Comparison of ENCODE assay signal across 16 cellular contexts in genomic region chr10:91042069-91042468, GRCh38.
A peak's percentile ranks its signal among the peaks of the same experiment; 100 is the strongest.
DNase-seq lines count a peak whose midpoint lies in the region; FAIRE-seq and TF ChIP-seq lines count a peak whose summit lies in the region.
"Had no signal": no experiment of that assay in that cellular context is flagged by ENCODE, and none has a peak within 500 bp of the region (broad histone marks: within the 10 kb centered on the region; RNA-seq: fewer than 3 reads in every experiment).

No MANE protein-coding gene starts in this region.

- H3K4me3 Mint-ChIP-seq in glutamatergic neuron (ENCODE audit: unreplicated experiment) = peak overlapping the region; percentile 28
- H3K4me3 Mint-ChIP-seq: H9 had no signal

- TF ChIP-seq CTCF in glutamatergic neuron (IDR thresholded peaks at IDR 0.05; ENCODE audit: partially characterized antibody, unreplicated experiment) (no peak), uterus (IDR thresholded peaks at IDR 0.05) (no peak)

- no peaks in the 10 kb centered on the region for H3K27me3 ChIP-seq in small intestine (ENCODE audit: control insufficient read depth in 2 of 2, insufficient read depth in 2 of 2, low read length in 2 of 2)
- no peaks in the 10 kb centered on the region for H3K27me3 ChIP-seq in uterus
- H3K27me3 ChIP-seq: BE2C had no signal

- H3K9me3 ChIP-seq in small intestine (ENCODE audit: control insufficient read depth, low read depth) (no peaks in the 10 kb centered on the region), uterus (no peaks in the 10 kb centered on the region)
- H3K9me3 ChIP-seq: BE2C had no signal

- H3K27me3 Mint-ChIP-seq in glutamatergic neuron (ENCODE audit: unreplicated experiment) = peaks cover 4% of the 10 kb centered on the region

- TF ChIP-seq POLR2A in uterus (IDR thresholded peaks at IDR 0.05) = no peak

- no peak overlapping the region for H3K4me3 ChIP-seq in small intestine (ENCODE audit: low read depth in 1 of 2, low read length in 2 of 2)
- no peak overlapping the region for H3K4me3 ChIP-seq in uterus
- H3K4me3 ChIP-seq: K562 had no signal

- no peak for FAIRE-seq in small intestine (lab: Jason Lieb, UNC)
- FAIRE-seq: K562 had no signal

- peaks cover 39% of the 10 kb centered on the region for H3K4me1 Mint-ChIP-seq in glutamatergic neuron (ENCODE audit: low read depth, unreplicated experiment)
- H3K4me1 Mint-ChIP-seq: H9 had no signal

- intact Hi-C loops in uterus (cut with DNase I; ENCODE audit: low total_unique reads) = no loop called here

- H3K9me3 Mint-ChIP-seq in glutamatergic neuron (ENCODE audit: unreplicated experiment) = peaks cover 5% of the 10 kb centered on the region
- H3K9me3 Mint-ChIP-seq: H9 had no signal

- DNase-seq in NCI-H1694 (lab: John Stamatoyannopoulos, UW) (peak; percentile 20), NCI-H2171 treated with DMSO at 0.1 percent for 48 hours (lab: John Stamatoyannopoulos, UW) (peak; percentile 83), glutamatergic neuron (peak; percentile 27), small intestine (peak; percentile 9), NCI-H2196 (lab: John Stamatoyannopoulos, UW; ENCODE audit: unreplicated experiment) (no peak), hepatic stellate cell (ENCODE audit: low spot score) (no peak), uterus (no peak)
- DNase-seq: BE2C; DMS79 treated with DMSO at 0.1 percent for 48 hours; H9; MM.1S; NCI-H1048; NCI-H1417 treated with DMSO at 0.1 percent for 48 hours; NCI-H1930; NK-92 treated with Interleukin-12 subunit alpha and Interleukin-12 subunit beta, amount 100 ng/mL, for 24 hours had no signal

- H3K4me1 ChIP-seq in small intestine (ENCODE audit: control insufficient read depth in 2 of 2, insufficient read depth in 1 of 2, low read depth in 1 of 2, low read length in 1 of 2) = no peaks in the 10 kb centered on the region
- no peaks in the 10 kb centered on the region for H3K4me1 ChIP-seq in uterus
- H3K4me1 ChIP-seq: BE2C had no signal

- WGBS in small intestine, 3 donors = 20 to 48% (median 48%) methylated on average over 3 of the region's 3 CpGs

- H3K27ac ChIP-seq in small intestine (ENCODE audit: low read depth in 1 of 2, low read length in 1 of 2) = no peak overlapping the region
- H3K27ac ChIP-seq in uterus = no peak overlapping the region

- peak overlapping the region; percentile 92 for H3K27ac Mint-ChIP-seq in glutamatergic neuron (ENCODE audit: unreplicated experiment)
- H3K27ac Mint-ChIP-seq: H9 had no signal

- H3K36me3 ChIP-seq in small intestine (ENCODE audit: control insufficient read depth in 2 of 2, insufficient read depth in 2 of 2, low read length in 2 of 2) (no peaks in the 10 kb centered on the region), uterus (no peaks in the 10 kb centered on the region)
- H3K36me3 ChIP-seq: BE2C had no signal

- peaks cover 3% of the 10 kb centered on the region for H3K36me3 Mint-ChIP-seq in glutamatergic neuron (ENCODE audit: unreplicated experiment)

Comparison
In these comparisons a context has a peak if more than half of its experiments do, and no peak if none do; other contexts are left out.
1. DNase-seq: peak in NCI-H1694 (single experiment), NCI-H2171 treated with DMSO at 0.1 percent for 48 hours (single experiment), glutamatergic neuron (single experiment) and small intestine (single experiment); none in NCI-H2196 (single experiment), hepatic stellate cell (single experiment) and uterus (0 of 2).